Comparison of ENCODE assay signal across 14 cellular contexts in the genomic region with DNA sequence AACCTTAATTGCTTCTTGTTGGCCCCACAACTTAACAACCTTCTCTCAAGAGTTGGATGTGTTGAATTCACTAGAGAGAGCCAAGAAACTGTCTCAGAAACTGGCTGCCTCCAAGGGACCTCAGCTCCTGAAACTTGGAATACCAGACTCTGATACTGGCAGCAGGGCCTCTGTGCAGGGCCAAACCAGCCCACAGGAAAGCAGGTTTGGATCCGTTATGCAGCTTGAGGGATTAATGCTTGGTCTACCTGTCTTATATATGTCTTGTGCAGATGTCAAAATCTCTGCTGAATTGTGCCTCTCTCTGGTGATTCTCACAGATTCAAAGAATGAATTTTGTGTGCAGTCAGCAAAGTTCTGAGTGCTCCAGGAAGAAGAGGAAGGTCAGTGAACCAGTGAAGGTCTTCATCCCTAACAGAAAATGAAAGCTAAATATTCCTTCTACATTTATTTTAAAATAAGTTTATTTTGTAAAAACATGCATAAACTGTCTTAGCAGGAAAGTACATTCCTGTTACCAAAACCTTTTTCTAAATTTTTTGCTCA.
DNase-seq lines count a peak whose midpoint lies in the region; ATAC-seq and TF ChIP-seq lines count a peak whose summit lies in the region.
"Had no signal": no experiment of that assay in that cellular context is flagged by ENCODE, and none has a peak within 500 bp of the region (broad histone marks: within the 10 kb centered on the region; RNA-seq: fewer than 3 reads in every experiment).

No MANE protein-coding gene starts in this region.

- no peak overlapping the region for H3K4me3 Mint-ChIP-seq in stimulated activated naive CD8-positive, alpha-beta T cell treated with anti-CD3 and anti-CD28 coated beads, Interleukin-15, Interleukin-2, amounts not matched to agents 100 ng/mL and 50 ng/mL, for 24 hours
- H3K4me3 Mint-ChIP-seq in stimulated activated naive CD8-positive, alpha-beta T cell treated with anti-CD3 and anti-CD28 coated beads, Interleukin-15, amount 100 ng/mL, for 72 hours: peak overlapping the region in 1 of 2 donors; percentile 27
- no peak overlapping the region for H3K4me3 Mint-ChIP-seq in activated CD8-positive, alpha-beta T cell treated with anti-CD3 and anti-CD28 coated beads, Interleukin-2, amount 10 ng/mL, durations not matched to agents 7 days and 5 days
- H3K4me3 Mint-ChIP-seq in nephron progenitor cell: no peak overlapping the region
- no peak overlapping the region for H3K4me3 Mint-ChIP-seq in Calu3 (ENCODE audit: low read depth, unreplicated experiment)

- POLR2A ChIA-PET in activated CD8-positive, alpha-beta T cell treated with anti-CD3 and anti-CD28 coated beads, Interleukin-2, amount 10 ng/mL, durations not matched to agents 7 days and 5 days (lab: Charles Lee): interaction anchor here (0.6 to 1.8 kb wide), 5 partner anchors 16 to 70 kb away, joined by 3 to 4 read pairs (median 3); a partner anchor contains a TSS

- DNase-seq in stimulated activated naive CD8-positive, alpha-beta T cell treated with anti-CD3 and anti-CD28 coated beads, Interleukin-15, amount 100 ng/mL, for 72 hours: no peak
- no peak for DNase-seq in activated CD8-positive, alpha-beta T cell treated with anti-CD3 and anti-CD28 coated beads, Interleukin-2, amount 10 ng/mL, durations not matched to agents 7 days and 5 days
- no peak for DNase-seq in left lobe of liver (ENCODE audit: low spot score)
- no peak for DNase-seq in nephron progenitor cell
- DNase-seq in Calu3: no peak
- DNase-seq: activated T-cell treated with anti-CD3 and anti-CD28 coated beads, Interleukin-2, amount 50 U/mL, for 48 hours; amniotic stem cell; DMS79 treated with DMSO at 0.1 percent for 48 hours; dorsolateral prefrontal cortex; NCI-H524 had no signal

- intact Hi-C loops in Calu3 (cut with micrococcal nuclease; ENCODE audit: unreplicated experiment): no loop called here

- peak overlapping the region; percentile 71 for H3K27ac Mint-ChIP-seq in stimulated activated naive CD8-positive, alpha-beta T cell treated with anti-CD3 and anti-CD28 coated beads, Interleukin-15, Interleukin-2, amounts not matched to agents 100 ng/mL and 50 ng/mL, for 24 hours
- H3K27ac Mint-ChIP-seq in stimulated activated naive CD8-positive, alpha-beta T cell treated with anti-CD3 and anti-CD28 coated beads, Interleukin-15, amount 100 ng/mL, for 72 hours: peak overlapping the region in 1 of 2 donors; percentile 47
- H3K27ac Mint-ChIP-seq in activated CD8-positive, alpha-beta T cell treated with anti-CD3 and anti-CD28 coated beads, Interleukin-2, amount 10 ng/mL, durations not matched to agents 7 days and 5 days: peak overlapping the region; percentile 76
- H3K27ac Mint-ChIP-seq in nephron progenitor cell (no peak overlapping the region), Calu3 (ENCODE audit: unreplicated experiment) (no peak overlapping the region)

- no peaks in the 10 kb centered on the region for H3K27me3 Mint-ChIP-seq in stimulated activated naive CD8-positive, alpha-beta T cell treated with anti-CD3 and anti-CD28 coated beads, Interleukin-15, Interleukin-2, amounts not matched to agents 100 ng/mL and 50 ng/mL, for 24 hours
- H3K27me3 Mint-ChIP-seq in stimulated activated naive CD8-positive, alpha-beta T cell treated with anti-CD3 and anti-CD28 coated beads, Interleukin-15, amount 100 ng/mL, for 72 hours: no peaks in the 10 kb centered on the region
- no peaks in the 10 kb centered on the region for H3K27me3 Mint-ChIP-seq in activated CD8-positive, alpha-beta T cell treated with anti-CD3 and anti-CD28 coated beads, Interleukin-2, amount 10 ng/mL, durations not matched to agents 7 days and 5 days (ENCODE audit: low read depth)
- peaks cover 23% of the 10 kb centered on the region for H3K27me3 Mint-ChIP-seq in nephron progenitor cell (ENCODE audit: low read depth, poor library complexity)
- no peaks in the 10 kb centered on the region for H3K27me3 Mint-ChIP-seq in Calu3 (ENCODE audit: unreplicated experiment)

- TF ChIP-seq CTCF in nephron progenitor cell (IDR thresholded peaks at IDR 0.05): no peak
- no peak for TF ChIP-seq CTCF in Calu3 (IDR thresholded peaks at IDR 0.05; ENCODE audit: unreplicated experiment)

- no peaks in the 10 kb centered on the region for H3K36me3 Mint-ChIP-seq in stimulated activated naive CD8-positive, alpha-beta T cell treated with anti-CD3 and anti-CD28 coated beads, Interleukin-15, Interleukin-2, amounts not matched to agents 100 ng/mL and 50 ng/mL, for 24 hours (ENCODE audit: low read depth)
- peaks cover 14% of the 10 kb centered on the region for H3K36me3 Mint-ChIP-seq in activated CD8-positive, alpha-beta T cell treated with anti-CD3 and anti-CD28 coated beads, Interleukin-2, amount 10 ng/mL, durations not matched to agents 7 days and 5 days (ENCODE audit: low read depth)
- H3K36me3 Mint-ChIP-seq in nephron progenitor cell (ENCODE audit: low read depth) (no peaks in the 10 kb centered on the region), Calu3 (ENCODE audit: insufficient read depth, unreplicated experiment) (no peaks in the 10 kb centered on the region)

- peaks cover 58% of the 10 kb centered on the region for H3K4me1 Mint-ChIP-seq in stimulated activated naive CD8-positive, alpha-beta T cell treated with anti-CD3 and anti-CD28 coated beads, Interleukin-15, Interleukin-2, amounts not matched to agents 100 ng/mL and 50 ng/mL, for 24 hours (ENCODE audit: low read depth)
- H3K4me1 Mint-ChIP-seq in stimulated activated naive CD8-positive, alpha-beta T cell treated with anti-CD3 and anti-CD28 coated beads, Interleukin-15, amount 100 ng/mL, for 72 hours: peaks cover 56% of the 10 kb centered on the region
- peaks cover 70% of the 10 kb centered on the region for H3K4me1 Mint-ChIP-seq in activated CD8-positive, alpha-beta T cell treated with anti-CD3 and anti-CD28 coated beads, Interleukin-2, amount 10 ng/mL, durations not matched to agents 7 days and 5 days (ENCODE audit: low read depth)
- H3K4me1 Mint-ChIP-seq in nephron progenitor cell (peaks cover 14% of the 10 kb centered on the region), Calu3 (ENCODE audit: low read depth, unreplicated experiment) (peaks cover 12% of the 10 kb centered on the region)

- BruUV-seq in Calu3 (replicated peaks; lab: Mats Ljungman, UMichigan): no TSS peak

- ATAC-seq in stimulated activated naive CD8-positive, alpha-beta T cell treated with anti-CD3 and anti-CD28 coated beads, Interleukin-15, amount 100 ng/mL, for 72 hours: no peak
- ATAC-seq in activated CD8-positive, alpha-beta T cell treated with anti-CD3 and anti-CD28 coated beads, Interleukin-2, amount 10 ng/mL, durations not matched to agents 7 days and 5 days: no peak
- ATAC-seq in left lobe of liver (peak; percentile 33), HG02970 (IDR thresholded peaks at IDR 0.05; ENCODE audit: low FRiP score, unreplicated experiment) (no peak)
- ATAC-seq: gastroesophageal sphincter, Right ventricle myocardium inferior had no signal

- H3K9me3 Mint-ChIP-seq in stimulated activated naive CD8-positive, alpha-beta T cell treated with anti-CD3 and anti-CD28 coated beads, Interleukin-15, Interleukin-2, amounts not matched to agents 100 ng/mL and 50 ng/mL, for 24 hours: no peaks in the 10 kb centered on the region
- peaks cover 0 to 7% of the 10 kb centered on the region in 2 donors for H3K9me3 Mint-ChIP-seq in stimulated activated naive CD8-positive, alpha-beta T cell treated with anti-CD3 and anti-CD28 coated beads, Interleukin-15, amount 100 ng/mL, for 72 hours
- no peaks in the 10 kb centered on the region for H3K9me3 Mint-ChIP-seq in activated CD8-positive, alpha-beta T cell treated with anti-CD3 and anti-CD28 coated beads, Interleukin-2, amount 10 ng/mL, durations not matched to agents 7 days and 5 days (ENCODE audit: insufficient read depth)
- H3K9me3 Mint-ChIP-seq in nephron progenitor cell (no peaks in the 10 kb centered on the region), Calu3 (ENCODE audit: low read depth, unreplicated experiment) (peaks cover 9% of the 10 kb centered on the region)

- CTCF ChIA-PET in activated CD8-positive, alpha-beta T cell treated with anti-CD3 and anti-CD28 coated beads, Interleukin-2, amount 10 ng/mL, durations not matched to agents 7 days and 5 days (lab: Charles Lee): interaction anchor here (0.7 to 5.8 kb wide), 7 partner anchors 10 to 112 kb away, joined by 3 to 73 read pairs (median 4); no protein-coding TSS in a partner anchor
- CTCF ChIA-PET in Calu3 (lab: Charles Lee): no interaction called here

Comparison
In these comparisons a context has a peak if more than half of its experiments do, and no peak if none do; other contexts are left out.
1. H3K27ac Mint-ChIP-seq: peak in stimulated activated naive CD8-positive, alpha-beta T cell treated with anti-CD3 and anti-CD28 coated beads, Interleukin-15, Interleukin-2, amounts not matched to agents 100 ng/mL and 50 ng/mL, for 24 hours (single experiment) and activated CD8-positive, alpha-beta T cell treated with anti-CD3 and anti-CD28 coated beads, Interleukin-2, amount 10 ng/mL, durations not matched to agents 7 days and 5 days (single experiment); none in nephron progenitor cell (single experiment) and Calu3 (single experiment).